ENCODE assay signal across 19 cellular contexts in genomic region chr6:158776737-158777136, GRCh38. TPM values are rescaled to one million over a fixed set of nuclear protein-coding genes. Genes with fewer than 3 reads are reported as not detected.
DNase-seq lines count a peak whose midpoint lies in the region; ATAC-seq and TF ChIP-seq lines count a peak whose summit lies in the region.
"Had no signal": no experiment of that assay in that cellular context is flagged by ENCODE, and none has a peak within 500 bp of the region (broad histone marks: within the 10 kb centered on the region; RNA-seq: fewer than 3 reads in every experiment).

No MANE protein-coding gene starts in this region.

- H3K9me3 Mint-ChIP-seq in activated naive CD4-positive, alpha-beta T cell treated with anti-CD3 and anti-CD28 coated beads for 36 hours, result no peaks in the 10 kb centered on the region
- H3K9me3 Mint-ChIP-seq in endothelial cell (ENCODE audit: unreplicated experiment), result no peaks in the 10 kb centered on the region
- no peaks in the 10 kb centered on the region for H3K9me3 Mint-ChIP-seq in stimulated activated effector memory CD8-positive, alpha-beta T cell treated with anti-CD3 and anti-CD28 coated beads, Interleukin-12 subunit alpha, Interleukin-12 subunit beta, amount 100 ng/mL, for 72 hours
- H3K9me3 Mint-ChIP-seq: activated T-cell treated with anti-CD3 and anti-CD28 coated beads, Interleukin-2, amount 50 U/mL, for 4 hours; stimulated activated naive CD8-positive, alpha-beta T cell treated with anti-CD3 and anti-CD28 coated beads, Interleukin-15, amount 100 ng/mL, for 72 hours had no signal

- CTCF ChIA-PET in activated naive CD4-positive, alpha-beta T cell treated with anti-CD3 and anti-CD28 coated beads for 36 hours (lab: Charles Lee), result no interaction called here
- CTCF ChIA-PET in RWPE1 (lab: Yijun Ruan, JAX), result interaction anchor here (2.3 kb wide), 1 partner anchor 73 kb away, joined by 7 read pairs; no protein-coding TSS in a partner anchor

- ATAC-seq in stimulated activated effector memory CD8-positive, alpha-beta T cell treated with anti-CD3 and anti-CD28 coated beads, Interleukin-12 subunit alpha, Interleukin-12 subunit beta, amount 100 ng/mL, for 72 hours, result no peak
- ATAC-seq: heart left ventricle; Panc1; stimulated activated naive CD8-positive, alpha-beta T cell treated with anti-CD3 and anti-CD28 coated beads, Interleukin-15, amount 100 ng/mL, for 72 hours had no signal

- intact Hi-C loops in activated naive CD4-positive, alpha-beta T cell treated with anti-CD3 and anti-CD28 coated beads for 36 hours (cut with micrococcal nuclease), result no loop called here

- H3K4me1 Mint-ChIP-seq in activated naive CD4-positive, alpha-beta T cell treated with anti-CD3 and anti-CD28 coated beads for 36 hours (ENCODE audit: low read depth), result peaks cover 57% of the 10 kb centered on the region
- H3K4me1 Mint-ChIP-seq in endothelial cell (ENCODE audit: unreplicated experiment), result peaks cover 19% of the 10 kb centered on the region
- H3K4me1 Mint-ChIP-seq in stimulated activated effector memory CD8-positive, alpha-beta T cell treated with anti-CD3 and anti-CD28 coated beads, Interleukin-12 subunit alpha, Interleukin-12 subunit beta, amount 100 ng/mL, for 72 hours, result peaks cover 66% of the 10 kb centered on the region

- H3K27me3 Mint-ChIP-seq in activated naive CD4-positive, alpha-beta T cell treated with anti-CD3 and anti-CD28 coated beads for 36 hours (ENCODE audit: low read depth), result no peaks in the 10 kb centered on the region
- H3K27me3 Mint-ChIP-seq in endothelial cell (ENCODE audit: unreplicated experiment), result peaks cover 9% of the 10 kb centered on the region
- H3K27me3 Mint-ChIP-seq: stimulated activated naive CD8-positive, alpha-beta T cell treated with anti-CD3 and anti-CD28 coated beads, Interleukin-15, amount 100 ng/mL, for 72 hours had no signal

- no peak for DNase-seq in activated naive CD4-positive, alpha-beta T cell treated with anti-CD3 and anti-CD28 coated beads for 36 hours
- DNase-seq in activated naive CD4-positive, alpha-beta T cell treated with anti-CD3 and anti-CD28 coated beads, Interleukin-2, amount 50 U/mL, for 16 hours, result no peak
- no peak for DNase-seq in RWPE1 (ENCODE audit: low spot score)
- DNase-seq in endothelial cell (ENCODE audit: low spot score), result no peak
- DNase-seq in stimulated activated effector memory CD8-positive, alpha-beta T cell treated with anti-CD3 and anti-CD28 coated beads, Interleukin-12 subunit alpha, Interleukin-12 subunit beta, amount 100 ng/mL, for 72 hours (ENCODE audit: low spot score in 2 of 2), result no peak
- DNase-seq in dedifferentiated amniotic fluid mesenchymal stem cell (ENCODE audit: extremely low spot score), result no peak
- no peak for DNase-seq in NCI-H524 treated with DMSO at 0.1 percent for 48 hours (lab: John Stamatoyannopoulos, UW)
- DNase-seq in EL, result no peak
- DNase-seq: activated T-cell treated with anti-CD3 and anti-CD28 coated beads, Interleukin-2, amount 50 U/mL, for 4 hours; COR-L47; dermis blood vessel endothelial cell; GF-D8; heart left ventricle; IMR-90; MV-4-11; NCI-H774; stimulated activated naive CD8-positive, alpha-beta T cell treated with anti-CD3 and anti-CD28 coated beads, Interleukin-15, amount 100 ng/mL, for 72 hours; uterus had no signal

- peaks cover 63% of the 10 kb centered on the region for H3K36me3 Mint-ChIP-seq in activated naive CD4-positive, alpha-beta T cell treated with anti-CD3 and anti-CD28 coated beads for 36 hours (ENCODE audit: low read depth)
- H3K36me3 Mint-ChIP-seq in endothelial cell (ENCODE audit: low read depth, unreplicated experiment), result peaks cover 48% of the 10 kb centered on the region
- peaks cover 100% of the 10 kb centered on the region for H3K36me3 Mint-ChIP-seq in stimulated activated effector memory CD8-positive, alpha-beta T cell treated with anti-CD3 and anti-CD28 coated beads, Interleukin-12 subunit alpha, Interleukin-12 subunit beta, amount 100 ng/mL, for 72 hours

- H3K27ac ChIP-seq in RWPE1, result peak overlapping the region; percentile 22; the same call in 1 of the 2 replicates
- H3K27ac ChIP-seq: heart left ventricle, uterus had no signal

- no peak overlapping the region for H3K4me3 Mint-ChIP-seq in activated naive CD4-positive, alpha-beta T cell treated with anti-CD3 and anti-CD28 coated beads for 36 hours
- H3K4me3 Mint-ChIP-seq in endothelial cell (ENCODE audit: unreplicated experiment), result peak overlapping the region; percentile 35
- no peak overlapping the region for H3K4me3 Mint-ChIP-seq in stimulated activated effector memory CD8-positive, alpha-beta T cell treated with anti-CD3 and anti-CD28 coated beads, Interleukin-12 subunit alpha, Interleukin-12 subunit beta, amount 100 ng/mL, for 72 hours
- H3K4me3 Mint-ChIP-seq: activated T-cell treated with anti-CD3 and anti-CD28 coated beads, Interleukin-2, amount 50 U/mL, for 4 hours; stimulated activated naive CD8-positive, alpha-beta T cell treated with anti-CD3 and anti-CD28 coated beads, Interleukin-15, amount 100 ng/mL, for 72 hours had no signal

- no peak for TF ChIP-seq CTCF in RWPE1 (conservative IDR thresholded peaks at IDR 0.05; ENCODE audit: low read depth)
- no peak for TF ChIP-seq CTCF in endothelial cell (IDR thresholded peaks at IDR 0.05; ENCODE audit: unreplicated experiment)

- POLR2A ChIA-PET in RWPE1 (lab: Yijun Ruan, JAX; ENCODE audit: low non-redundant PET), result no interaction called here

- peak overlapping the region; percentile 0 for H3K27ac Mint-ChIP-seq in activated naive CD4-positive, alpha-beta T cell treated with anti-CD3 and anti-CD28 coated beads for 36 hours
- peak overlapping the region; percentile 44 for H3K27ac Mint-ChIP-seq in endothelial cell (ENCODE audit: unreplicated experiment)
- H3K27ac Mint-ChIP-seq in stimulated activated effector memory CD8-positive, alpha-beta T cell treated with anti-CD3 and anti-CD28 coated beads, Interleukin-12 subunit alpha, Interleukin-12 subunit beta, amount 100 ng/mL, for 72 hours, result peak overlapping the region; percentile 66

RNA-seq across cellular contexts. Expression of gene EZR, which starts 42.4 kb away (rescaled TPM):
- 100 to 1,000 TPM; 229 to 230 TPM for total RNA-seq in activated naive CD4-positive, alpha-beta T cell treated with anti-CD3 and anti-CD28 coated beads for 36 hours
- total RNA-seq in endothelial cell (ENCODE audit: unreplicated experiment), result 125 TPM

Comparison
In these comparisons a context has a peak if more than half of its experiments do, and no peak if none do; other contexts are left out.
1. H3K27ac Mint-ChIP-seq: peak in every context shown above with its lines; median percentile 66 in stimulated activated effector memory CD8-positive, alpha-beta T cell treated with anti-CD3 and anti-CD28 coated beads, Interleukin-12 subunit alpha, Interleukin-12 subunit beta, amount 100 ng/mL, for 72 hours; 44 in endothelial cell; 0 in activated naive CD4-positive, alpha-beta T cell treated with anti-CD3 and anti-CD28 coated beads for 36 hours.